1 cellular context compared by ENCODE assay signal in genomic region chr3:143084856-143085731, GRCh38.
A peak's percentile ranks its signal among the peaks of the same experiment; 100 is the strongest.
TF ChIP-seq lines count a peak whose summit lies in the region.

No MANE protein-coding gene starts in this region.

TF ChIP-seq in K562, 482 proteins besides CTCF, POLR2A, EP300 and RAD21 (continued from another document and continues in another):
- TF ChIP-seq ZNF609 (CRISPR knock-in tag; IDR thresholded peaks at IDR 0.05; ENCODE audit: borderline replicate concordance): peak; percentile 59; the same call in 1 of the 2 replicates
- no peak for TF ChIP-seq NCOA4 (IDR thresholded peaks at IDR 0.05; ENCODE audit: partially characterized antibody)
- TF ChIP-seq TBP (optimal IDR thresholded peaks at IDR 0.05; ENCODE audit: low read depth, low read length): no peak
- peak; percentile 26 for TF ChIP-seq KDM5B (IDR thresholded peaks at IDR 0.05; ENCODE audit: insufficient replicate concordance, low read depth, low read length)
- TF ChIP-seq ILF3 (IDR thresholded peaks at IDR 0.05; ENCODE audit: borderline replicate concordance): no peak
- no peak for TF ChIP-seq EHMT2 (IDR thresholded peaks at IDR 0.05)
- TF ChIP-seq ZNF324 (CRISPR knock-in tag; IDR thresholded peaks at IDR 0.05): no peak
- peak; percentile 94 for TF ChIP-seq NCOA1 (IDR thresholded peaks at IDR 0.05; ENCODE audit: low read depth)
- TF ChIP-seq, protein P1, sequence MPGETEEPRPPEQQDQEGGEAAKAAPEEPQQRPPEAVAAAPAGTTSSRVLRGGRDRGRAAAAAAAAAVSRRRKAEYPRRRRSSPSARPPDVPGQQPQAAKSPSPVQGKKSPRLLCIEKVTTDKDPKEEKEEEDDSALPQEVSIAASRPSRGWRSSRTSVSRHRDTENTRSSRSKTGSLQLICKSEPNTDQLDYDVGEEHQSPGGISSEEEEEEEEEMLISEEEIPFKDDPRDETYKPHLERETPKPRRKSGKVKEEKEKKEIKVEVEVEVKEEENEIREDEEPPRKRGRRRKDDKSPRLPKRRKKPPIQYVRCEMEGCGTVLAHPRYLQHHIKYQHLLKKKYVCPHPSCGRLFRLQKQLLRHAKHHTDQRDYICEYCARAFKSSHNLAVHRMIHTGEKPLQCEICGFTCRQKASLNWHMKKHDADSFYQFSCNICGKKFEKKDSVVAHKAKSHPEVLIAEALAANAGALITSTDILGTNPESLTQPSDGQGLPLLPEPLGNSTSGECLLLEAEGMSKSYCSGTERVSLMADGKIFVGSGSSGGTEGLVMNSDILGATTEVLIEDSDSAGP (CRISPR knock-in tag; IDR thresholded peaks at IDR 0.05): no peak
- TF ChIP-seq, protein P2, sequence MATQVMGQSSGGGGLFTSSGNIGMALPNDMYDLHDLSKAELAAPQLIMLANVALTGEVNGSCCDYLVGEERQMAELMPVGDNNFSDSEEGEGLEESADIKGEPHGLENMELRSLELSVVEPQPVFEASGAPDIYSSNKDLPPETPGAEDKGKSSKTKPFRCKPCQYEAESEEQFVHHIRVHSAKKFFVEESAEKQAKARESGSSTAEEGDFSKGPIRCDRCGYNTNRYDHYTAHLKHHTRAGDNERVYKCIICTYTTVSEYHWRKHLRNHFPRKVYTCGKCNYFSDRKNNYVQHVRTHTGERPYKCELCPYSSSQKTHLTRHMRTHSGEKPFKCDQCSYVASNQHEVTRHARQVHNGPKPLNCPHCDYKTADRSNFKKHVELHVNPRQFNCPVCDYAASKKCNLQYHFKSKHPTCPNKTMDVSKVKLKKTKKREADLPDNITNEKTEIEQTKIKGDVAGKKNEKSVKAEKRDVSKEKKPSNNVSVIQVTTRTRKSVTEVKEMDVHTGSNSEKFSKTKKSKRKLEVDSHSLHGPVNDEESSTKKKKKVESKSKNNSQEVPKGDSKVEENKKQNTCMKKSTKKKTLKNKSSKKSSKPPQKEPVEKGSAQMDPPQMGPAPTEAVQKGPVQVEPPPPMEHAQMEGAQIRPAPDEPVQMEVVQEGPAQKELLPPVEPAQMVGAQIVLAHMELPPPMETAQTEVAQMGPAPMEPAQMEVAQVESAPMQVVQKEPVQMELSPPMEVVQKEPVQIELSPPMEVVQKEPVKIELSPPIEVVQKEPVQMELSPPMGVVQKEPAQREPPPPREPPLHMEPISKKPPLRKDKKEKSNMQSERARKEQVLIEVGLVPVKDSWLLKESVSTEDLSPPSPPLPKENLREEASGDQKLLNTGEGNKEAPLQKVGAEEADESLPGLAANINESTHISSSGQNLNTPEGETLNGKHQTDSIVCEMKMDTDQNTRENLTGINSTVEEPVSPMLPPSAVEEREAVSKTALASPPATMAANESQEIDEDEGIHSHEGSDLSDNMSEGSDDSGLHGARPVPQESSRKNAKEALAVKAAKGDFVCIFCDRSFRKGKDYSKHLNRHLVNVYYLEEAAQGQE (CRISPR knock-in tag; IDR thresholded peaks at IDR 0.05; ENCODE audit: low read depth): no peak
- TF ChIP-seq ZNF133 (CRISPR knock-in tag; IDR thresholded peaks at IDR 0.05): no peak
- TF ChIP-seq ZFP1 (CRISPR knock-in tag; IDR thresholded peaks at IDR 0.05): 0 out of 2 replicates have a peak, but pooled peaks have one; percentile 33
- TF ChIP-seq RB1 (IDR thresholded peaks at IDR 0.05; ENCODE audit: low read depth): no peak; the same call in 1 of the 2 replicates
- TF ChIP-seq BRCA1 (IDR thresholded peaks at IDR 0.05): no peak
- TF ChIP-seq BRCA1 (CRISPR knock-in tag; IDR thresholded peaks at IDR 0.05): no peak
- TF ChIP-seq, protein P3, sequence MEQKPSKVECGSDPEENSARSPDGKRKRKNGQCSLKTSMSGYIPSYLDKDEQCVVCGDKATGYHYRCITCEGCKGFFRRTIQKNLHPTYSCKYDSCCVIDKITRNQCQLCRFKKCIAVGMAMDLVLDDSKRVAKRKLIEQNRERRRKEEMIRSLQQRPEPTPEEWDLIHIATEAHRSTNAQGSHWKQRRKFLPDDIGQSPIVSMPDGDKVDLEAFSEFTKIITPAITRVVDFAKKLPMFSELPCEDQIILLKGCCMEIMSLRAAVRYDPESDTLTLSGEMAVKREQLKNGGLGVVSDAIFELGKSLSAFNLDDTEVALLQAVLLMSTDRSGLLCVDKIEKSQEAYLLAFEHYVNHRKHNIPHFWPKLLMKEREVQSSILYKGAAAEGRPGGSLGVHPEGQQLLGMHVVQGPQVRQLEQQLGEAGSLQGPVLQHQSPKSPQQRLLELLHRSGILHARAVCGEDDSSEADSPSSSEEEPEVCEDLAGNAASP (IDR thresholded peaks at IDR 0.05): no peak
- TF ChIP-seq GABPB2 (CRISPR knock-in tag; conservative IDR thresholded peaks at IDR 0.05): no peak
- no peak; the same call in 1 of the 2 replicates for TF ChIP-seq MECOM (CRISPR knock-in tag; IDR thresholded peaks at IDR 0.05)
- TF ChIP-seq ZZZ3 (IDR thresholded peaks at IDR 0.05): no peak
- TF ChIP-seq, protein P4, sequence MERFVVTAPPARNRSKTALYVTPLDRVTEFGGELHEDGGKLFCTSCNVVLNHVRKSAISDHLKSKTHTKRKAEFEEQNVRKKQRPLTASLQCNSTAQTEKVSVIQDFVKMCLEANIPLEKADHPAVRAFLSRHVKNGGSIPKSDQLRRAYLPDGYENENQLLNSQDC (CRISPR knock-in tag; IDR thresholded peaks at IDR 0.05): 0 out of 2 replicates have a peak, but pooled peaks have one; percentile 7
- TF ChIP-seq RFX5 (IDR thresholded peaks at IDR 0.05; ENCODE audit: low read depth, low read length): no peak
- TF ChIP-seq ZNF232 (CRISPR knock-in tag; IDR thresholded peaks at IDR 0.05): no peak
- peak; percentile 91; the same call in 1 of the 2 replicates for TF ChIP-seq CBFB (CRISPR knock-in tag; IDR thresholded peaks at IDR 0.05)
- no peak for TF ChIP-seq CEBPG (CRISPR knock-in tag; IDR thresholded peaks at IDR 0.05)
- TF ChIP-seq CEBPG (tag; conservative IDR thresholded peaks at IDR 0.05 in 1 of 2, IDR thresholded peaks at IDR 0.05 in 1 of 2): no peak; a peak in 1 of 4 replicates
- TF ChIP-seq E2F3 (CRISPR knock-in tag; IDR thresholded peaks at IDR 0.05): peak; percentile 63
- 0 out of 2 replicates have a peak, but pooled peaks have one; percentile 58 for TF ChIP-seq HLTF (IDR thresholded peaks at IDR 0.05)
- TF ChIP-seq, protein P5, sequence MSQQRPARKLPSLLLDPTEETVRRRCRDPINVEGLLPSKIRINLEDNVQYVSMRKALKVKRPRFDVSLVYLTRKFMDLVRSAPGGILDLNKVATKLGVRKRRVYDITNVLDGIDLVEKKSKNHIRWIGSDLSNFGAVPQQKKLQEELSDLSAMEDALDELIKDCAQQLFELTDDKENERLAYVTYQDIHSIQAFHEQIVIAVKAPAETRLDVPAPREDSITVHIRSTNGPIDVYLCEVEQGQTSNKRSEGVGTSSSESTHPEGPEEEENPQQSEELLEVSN (IDR thresholded peaks at IDR 0.05; ENCODE audit: borderline replicate concordance in 1 of 2, extremely low read depth in 1 of 2, insufficient read depth in 1 of 2, insufficient read length in 1 of 2, low read depth in 1 of 2, low read length in 1 of 2, poor library complexity in 1 of 2, severe bottlenecking in 1 of 2): peak; percentile 10 to 12
- TF ChIP-seq, protein P6, sequence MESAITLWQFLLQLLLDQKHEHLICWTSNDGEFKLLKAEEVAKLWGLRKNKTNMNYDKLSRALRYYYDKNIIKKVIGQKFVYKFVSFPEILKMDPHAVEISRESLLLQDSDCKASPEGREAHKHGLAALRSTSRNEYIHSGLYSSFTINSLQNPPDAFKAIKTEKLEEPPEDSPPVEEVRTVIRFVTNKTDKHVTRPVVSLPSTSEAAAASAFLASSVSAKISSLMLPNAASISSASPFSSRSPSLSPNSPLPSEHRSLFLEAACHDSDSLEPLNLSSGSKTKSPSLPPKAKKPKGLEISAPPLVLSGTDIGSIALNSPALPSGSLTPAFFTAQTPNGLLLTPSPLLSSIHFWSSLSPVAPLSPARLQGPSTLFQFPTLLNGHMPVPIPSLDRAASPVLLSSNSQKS (CRISPR knock-in tag; IDR thresholded peaks at IDR 0.05): no peak
- no peak; the same call in 1 of the 2 replicates for TF ChIP-seq BRD4 (IDR thresholded peaks at IDR 0.05)
- TF ChIP-seq TEAD1 (CRISPR knock-in tag; IDR thresholded peaks at IDR 0.05): peak; percentile 69 to 79
- no peak for TF ChIP-seq XRCC4 (IDR thresholded peaks at IDR 0.05; ENCODE audit: extremely low read depth, insufficient read depth, insufficient read length)
- no peak for TF ChIP-seq PRPF4 (IDR thresholded peaks at IDR 0.05; ENCODE audit: insufficient read depth, low read depth, low read length, poor library complexity, severe bottlenecking)
- peak; percentile 76 for TF ChIP-seq MTA3 (IDR thresholded peaks at IDR 0.05; ENCODE audit: borderline replicate concordance)
- 0 out of 2 replicates have a peak, but pooled peaks have one; percentile 50 for TF ChIP-seq TCF15 (CRISPR knock-in tag; IDR thresholded peaks at IDR 0.05)
- peak; percentile 76 for TF ChIP-seq PTRF (tag; IDR thresholded peaks at IDR 0.05)
- peak; percentile 91 for TF ChIP-seq JUND (IDR thresholded peaks at IDR 0.05; ENCODE audit: borderline replicate concordance, low read depth, low read length)
- TF ChIP-seq JUND (tag; IDR thresholded peaks at IDR 0.05; ENCODE audit: borderline replicate concordance, low read depth, low read length): peak; percentile 86; the same call in 2 of the 3 replicates
- 0 out of 4 replicates have a peak, but pooled peaks of 1 of the 2 experiments have one; percentile 17 for TF ChIP-seq FOXA3 (CRISPR knock-in tag; conservative IDR thresholded peaks at IDR 0.05 in 1 of 2, IDR thresholded peaks at IDR 0.05 in 1 of 2)
- TF ChIP-seq THRAP3 (IDR thresholded peaks at IDR 0.05; ENCODE audit: borderline replicate concordance): no peak
- no peak for TF ChIP-seq HNRNPH1 (optimal IDR thresholded peaks at IDR 0.05; ENCODE audit: low read depth, low read length)
- peak; percentile 54 for TF ChIP-seq PHF20 (IDR thresholded peaks at IDR 0.05; ENCODE audit: partially characterized antibody)
- peak; percentile 58; the same call in 1 of the 2 replicates for TF ChIP-seq NCOA6 (IDR thresholded peaks at IDR 0.05)
- TF ChIP-seq, protein P7, sequence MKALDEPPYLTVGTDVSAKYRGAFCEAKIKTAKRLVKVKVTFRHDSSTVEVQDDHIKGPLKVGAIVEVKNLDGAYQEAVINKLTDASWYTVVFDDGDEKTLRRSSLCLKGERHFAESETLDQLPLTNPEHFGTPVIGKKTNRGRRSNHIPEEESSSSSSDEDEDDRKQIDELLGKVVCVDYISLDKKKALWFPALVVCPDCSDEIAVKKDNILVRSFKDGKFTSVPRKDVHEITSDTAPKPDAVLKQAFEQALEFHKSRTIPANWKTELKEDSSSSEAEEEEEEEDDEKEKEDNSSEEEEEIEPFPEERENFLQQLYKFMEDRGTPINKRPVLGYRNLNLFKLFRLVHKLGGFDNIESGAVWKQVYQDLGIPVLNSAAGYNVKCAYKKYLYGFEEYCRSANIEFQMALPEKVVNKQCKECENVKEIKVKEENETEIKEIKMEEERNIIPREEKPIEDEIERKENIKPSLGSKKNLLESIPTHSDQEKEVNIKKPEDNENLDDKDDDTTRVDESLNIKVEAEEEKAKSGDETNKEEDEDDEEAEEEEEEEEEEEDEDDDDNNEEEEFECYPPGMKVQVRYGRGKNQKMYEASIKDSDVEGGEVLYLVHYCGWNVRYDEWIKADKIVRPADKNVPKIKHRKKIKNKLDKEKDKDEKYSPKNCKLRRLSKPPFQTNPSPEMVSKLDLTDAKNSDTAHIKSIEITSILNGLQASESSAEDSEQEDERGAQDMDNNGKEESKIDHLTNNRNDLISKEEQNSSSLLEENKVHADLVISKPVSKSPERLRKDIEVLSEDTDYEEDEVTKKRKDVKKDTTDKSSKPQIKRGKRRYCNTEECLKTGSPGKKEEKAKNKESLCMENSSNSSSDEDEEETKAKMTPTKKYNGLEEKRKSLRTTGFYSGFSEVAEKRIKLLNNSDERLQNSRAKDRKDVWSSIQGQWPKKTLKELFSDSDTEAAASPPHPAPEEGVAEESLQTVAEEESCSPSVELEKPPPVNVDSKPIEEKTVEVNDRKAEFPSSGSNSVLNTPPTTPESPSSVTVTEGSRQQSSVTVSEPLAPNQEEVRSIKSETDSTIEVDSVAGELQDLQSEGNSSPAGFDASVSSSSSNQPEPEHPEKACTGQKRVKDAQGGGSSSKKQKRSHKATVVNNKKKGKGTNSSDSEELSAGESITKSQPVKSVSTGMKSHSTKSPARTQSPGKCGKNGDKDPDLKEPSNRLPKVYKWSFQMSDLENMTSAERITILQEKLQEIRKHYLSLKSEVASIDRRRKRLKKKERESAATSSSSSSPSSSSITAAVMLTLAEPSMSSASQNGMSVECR (CRISPR knock-in tag; IDR thresholded peaks at IDR 0.05): 0 out of 2 replicates have a peak, but pooled peaks have one; percentile 23
- TF ChIP-seq NELFE (IDR thresholded peaks at IDR 0.05; ENCODE audit: insufficient read depth, insufficient read length): no peak
- no peak for TF ChIP-seq GATAD2B (IDR thresholded peaks at IDR 0.05; ENCODE audit: borderline replicate concordance)
- no peak for TF ChIP-seq ZNF282 (CRISPR knock-in tag; IDR thresholded peaks at IDR 0.05)
- TF ChIP-seq ESRRB (CRISPR knock-in tag; IDR thresholded peaks at IDR 0.05; ENCODE audit: borderline replicate concordance): no peak
- TF ChIP-seq MXI1 (IDR thresholded peaks at IDR 0.05; ENCODE audit: low read depth, low read length): peak; percentile 83
- TF ChIP-seq ADNP (tag; IDR thresholded peaks at IDR 0.05): peak; percentile 59; the same call in 1 of the 2 replicates
